1 cellular context compared by ENCODE assay signal in the genomic region with DNA sequence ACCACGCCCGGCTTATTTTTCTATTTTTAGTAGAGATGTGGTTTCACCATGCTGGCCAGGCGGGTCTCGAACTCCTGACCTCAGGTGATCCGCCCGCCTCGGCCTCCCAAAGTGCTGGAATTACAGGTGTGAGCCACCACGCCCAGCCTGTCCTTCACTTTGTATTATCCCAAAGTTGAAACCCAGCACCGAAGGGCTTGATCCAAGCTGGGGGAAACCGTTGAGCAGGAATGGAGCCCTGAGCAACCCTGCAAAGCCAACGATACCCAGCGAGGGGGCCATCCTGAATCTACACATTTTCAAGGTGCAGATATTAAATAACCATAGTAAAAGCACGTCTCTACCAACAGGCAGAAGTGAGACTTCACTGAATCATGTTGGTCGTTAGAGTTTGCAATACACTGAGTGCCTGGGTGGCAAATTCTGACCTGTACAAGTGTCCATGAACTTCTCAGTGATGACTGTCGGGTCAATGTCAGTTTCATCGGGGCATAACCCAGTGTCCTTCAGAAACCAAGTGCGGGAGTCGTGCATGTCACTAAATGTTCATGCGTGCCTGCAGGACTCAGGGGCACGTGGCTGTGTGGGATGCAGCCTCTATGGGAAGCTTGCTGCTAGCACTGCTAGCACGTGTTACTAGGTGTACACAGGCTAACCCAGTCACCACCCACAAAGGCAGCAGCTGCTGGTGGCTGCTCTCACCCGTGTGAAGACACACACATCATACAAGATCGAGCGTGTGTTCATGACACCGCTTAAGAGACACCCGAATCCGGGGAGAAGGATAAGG.
TF ChIP-seq lines count a peak whose summit lies in the region.

No MANE protein-coding gene starts in this region.

TF ChIP-seq in HepG2, 621 proteins besides CTCF, POLR2A, EP300 and RAD21 (continued from another document):
- no peak for TF ChIP-seq SKIL (CRISPR knock-in tag; IDR thresholded peaks at IDR 0.05; ENCODE audit: borderline replicate concordance)
- TF ChIP-seq, protein P1, sequence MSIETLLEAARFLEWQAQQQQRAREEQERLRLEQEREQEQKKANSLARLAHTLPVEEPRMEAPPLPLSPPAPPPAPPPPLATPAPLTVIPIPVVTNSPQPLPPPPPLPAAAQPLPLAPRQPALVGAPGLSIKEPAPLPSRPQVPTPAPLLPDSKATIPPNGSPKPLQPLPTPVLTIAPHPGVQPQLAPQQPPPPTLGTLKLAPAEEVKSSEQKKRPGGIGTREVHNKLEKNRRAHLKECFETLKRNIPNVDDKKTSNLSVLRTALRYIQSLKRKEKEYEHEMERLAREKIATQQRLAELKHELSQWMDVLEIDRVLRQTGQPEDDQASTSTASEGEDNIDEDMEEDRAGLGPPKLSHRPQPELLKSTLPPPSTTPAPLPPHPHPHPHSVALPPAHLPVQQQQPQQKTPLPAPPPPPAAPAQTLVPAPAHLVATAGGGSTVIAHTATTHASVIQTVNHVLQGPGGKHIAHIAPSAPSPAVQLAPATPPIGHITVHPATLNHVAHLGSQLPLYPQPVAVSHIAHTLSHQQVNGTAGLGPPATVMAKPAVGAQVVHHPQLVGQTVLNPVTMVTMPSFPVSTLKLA (IDR thresholded peaks at IDR 0.05): peak; percentile 53
